In genomic region chrX:91434351-91435168, GRCh38 we compare ENCODE assay signal across 8 cellular contexts. TPM values are rescaled to one million over a fixed set of nuclear protein-coding genes. Genes with fewer than 3 reads are reported as not detected.
DNase-seq lines count a peak whose midpoint lies in the region; ATAC-seq and TF ChIP-seq lines count a peak whose summit lies in the region.

PABPC5 (plus strand) TSS chrX:91434839; CDS start chrX:91435578, 739 bp downstream.

- POLR2A ChIA-PET in MCF 10A (lab: Yijun Ruan, JAX) = no interaction called here

- no peaks in the 10 kb centered on the region for H3K36me3 Mint-ChIP-seq in MCF 10A (ENCODE audit: insufficient read depth, unreplicated experiment)

- CTCF ChIA-PET in MCF 10A (lab: Yijun Ruan, JAX) = no interaction called here

- H3K4me3 ChIP-seq in breast epithelium (peak within 1 kb of the TSS; percentile 44 to 62 (median 51)), thyroid gland (replicated peaks in 1 of 3) (peak within 1 kb of the TSS in 2 of 3 donors; percentile 33 to 37)
- H3K4me3 ChIP-seq in effector memory CD4-positive, alpha-beta T cell (ENCODE audit: insufficient read depth, low read depth, low read length, poor library complexity, severe bottlenecking) = no peak within 1 kb of the TSS

- H3K9me3 ChIP-seq in breast epithelium (no peaks in the 10 kb centered on the region), thyroid gland (no peaks in the 10 kb centered on the region)
- H3K9me3 ChIP-seq in effector memory CD4-positive, alpha-beta T cell (ENCODE audit: control insufficient read depth, low read length) = no peaks in the 10 kb centered on the region

- WGBS in thyroid gland, 2 donors = 6 to 18% methylated on average over 8 to 25 of the region's 48 CpGs

- TF ChIP-seq CTCF in breast epithelium (IDR thresholded peaks at IDR 0.05) (peak in 1 of 3 donors; percentile 20), MCF 10A (IDR thresholded peaks at IDR 0.05; ENCODE audit: unreplicated experiment) (no peak), thyroid gland (IDR thresholded peaks at IDR 0.05) (peak in 1 of 6 experiments; percentile 1)

- H3K9me3 Mint-ChIP-seq in MCF 10A (ENCODE audit: unreplicated experiment) = peaks cover 7% of the 10 kb centered on the region

- no peaks in the 10 kb centered on the region for H3K4me1 Mint-ChIP-seq in MCF 10A (ENCODE audit: insufficient read depth, unreplicated experiment)

- H3K36me3 ChIP-seq in breast epithelium (no peaks in the 10 kb centered on the region), thyroid gland (no peaks in the 10 kb centered on the region)
- H3K36me3 ChIP-seq in effector memory CD4-positive, alpha-beta T cell (ENCODE audit: control insufficient read depth, insufficient read depth, low read length) = no peaks in the 10 kb centered on the region

- H3K27me3 ChIP-seq in breast epithelium (peaks cover 0 to 15% of the 10 kb centered on the region in 2 donors), thyroid gland (no peaks in the 10 kb centered on the region)
- no peaks in the 10 kb centered on the region for H3K27me3 ChIP-seq in effector memory CD4-positive, alpha-beta T cell (replicated peaks; ENCODE audit: control insufficient read depth, insufficient read depth, low read length, poor library complexity, severe bottlenecking)

- H3K4me1 ChIP-seq in breast epithelium = no peaks in the 10 kb centered on the region
- no peaks in the 10 kb centered on the region for H3K4me1 ChIP-seq in thyroid gland
- H3K4me1 ChIP-seq in effector memory CD4-positive, alpha-beta T cell (ENCODE audit: control insufficient read depth, insufficient read depth, low read length, poor library complexity, severe bottlenecking) = no peaks in the 10 kb centered on the region

- ATAC-seq in HG03045 (IDR thresholded peaks at IDR 0.05; ENCODE audit: unreplicated experiment) = no peak

- peaks cover 14% of the 10 kb centered on the region for H3K27me3 Mint-ChIP-seq in MCF 10A (ENCODE audit: insufficient read depth, unreplicated experiment)

- TF ChIP-seq POLR2A in breast epithelium (IDR thresholded peaks at IDR 0.05) (no peak), thyroid gland (IDR thresholded peaks at IDR 0.05) (peak in 1 of 2 donors; percentile 75)

- BruUV-seq in MCF 10A (replicated peaks; lab: Mats Ljungman, UMichigan) = no TSS peak

- intact Hi-C loops in breast epithelium (cut with DNase I; ENCODE audit: low total_unique reads) (no loop called here), MCF 10A (cut with micrococcal nuclease) (no loop called here), thyroid gland (cut with DNase I) (no loop called here)

- H3K4me3 Mint-ChIP-seq in MCF 10A (ENCODE audit: unreplicated experiment) = no peak within 1 kb of the TSS

- DNase-seq in breast epithelium (ENCODE audit: low spot score in 2 of 2) (peak; percentile 47 to 61), MCF 10A (ENCODE audit: unreplicated experiment) (no peak), epidermal melanocyte (ENCODE audit: insufficient read length, low spot score) (peak; percentile 20), medulla oblongata (ENCODE audit: extremely low spot score) (peak; percentile 70), thyroid gland (peak; percentile 79 to 86)
- DNase-seq in stimulated activated naive CD4-positive, alpha-beta T cell treated with Interleukin-2 at 50 U/mL for 16 hours (lab: John Stamatoyannopoulos, UW) = no peak
- DNase-seq in effector memory CD4-positive, alpha-beta T cell = no peak

- H3K27ac Mint-ChIP-seq in MCF 10A (ENCODE audit: low read depth, unreplicated experiment) = no peak within 1 kb of the TSS

- H3K27ac ChIP-seq in breast epithelium (peak within 1 kb of the TSS; percentile 62 to 87), thyroid gland (peak within 1 kb of the TSS; percentile 59 to 74 (median 60))
- no peak within 1 kb of the TSS for H3K27ac ChIP-seq in effector memory CD4-positive, alpha-beta T cell (ENCODE audit: insufficient read depth, low read length, poor library complexity, severe bottlenecking)

RNA-seq across cellular contexts. Expression of gene PABPC5, which starts in this region (rescaled TPM):
- total RNA-seq in breast epithelium (1 to 10 TPM; 2.0 to 3.0 (median 2.2) TPM), MCF 10A (2022) (not detected in 2 replicates), thyroid gland (1 to 10 TPM; 2.6 to 4.7 (median 3.8) TPM)

Comparison
In these comparisons a context has a peak if more than half of its experiments do, and no peak if none do; other contexts are left out.
1. DNase-seq: peak in breast epithelium (2 of 2), epidermal melanocyte (single experiment), medulla oblongata (single experiment) and thyroid gland (2 of 2); none in MCF 10A (single experiment), stimulated activated naive CD4-positive, alpha-beta T cell treated with Interleukin-2 at 50 U/mL for 16 hours (single experiment) and effector memory CD4-positive, alpha-beta T cell (0 of 3).